In the genomic region with DNA sequence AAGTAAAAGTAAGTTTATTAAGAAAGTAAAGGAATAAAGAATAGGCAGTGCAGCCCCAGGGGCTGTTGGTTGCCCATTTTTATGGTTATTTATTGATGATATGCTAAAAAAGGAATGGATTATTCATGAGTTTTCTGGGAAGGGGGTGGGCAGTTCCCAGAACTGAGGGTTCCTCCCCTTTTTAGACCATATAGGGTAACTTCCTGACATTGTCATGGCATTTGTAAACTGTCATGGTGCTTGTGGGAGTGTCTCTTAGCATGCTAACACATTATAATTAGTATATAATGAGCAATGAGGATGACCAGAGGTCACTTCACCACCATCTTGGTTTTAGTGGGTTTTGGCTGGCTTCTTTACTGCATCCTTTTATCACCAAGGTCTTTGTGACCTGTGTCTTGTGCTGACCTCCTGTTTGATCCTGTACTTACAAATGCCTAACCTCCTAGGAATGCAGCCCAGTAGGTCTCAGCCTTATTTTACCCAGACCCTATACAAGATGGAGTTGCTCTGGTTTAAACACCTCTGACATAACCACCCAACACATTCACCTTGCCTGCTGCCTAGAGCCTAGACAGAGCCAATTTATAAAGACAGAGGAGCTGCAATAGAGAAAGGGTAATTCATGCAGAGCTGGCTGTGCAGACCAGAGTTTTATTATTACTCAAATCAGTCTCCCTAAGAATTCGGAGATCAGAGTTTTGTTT, we compare ENCODE assay signal across 31 cellular contexts. TPM values are rescaled to one million over a fixed set of nuclear protein-coding genes. Genes with fewer than 3 reads are reported as not detected.
DNase-seq lines count a peak whose midpoint lies in the region; ATAC-seq, FAIRE-seq and TF ChIP-seq lines count a peak whose summit lies in the region.
"Had no signal": no experiment of that assay in that cellular context is flagged by ENCODE, and none has a peak within 500 bp of the region (broad histone marks: within the 10 kb centered on the region; RNA-seq: fewer than 3 reads in every experiment).

No MANE protein-coding gene starts in this region.

- H4K20me1 ChIP-seq in astrocyte (ENCODE audit: insufficient read depth, low read length): no peaks in the 10 kb centered on the region

- H2AFZ ChIP-seq in astrocyte (ENCODE audit: low read depth, low read length): no peak overlapping the region
- no peak overlapping the region for H2AFZ ChIP-seq in mesenchymal stem cell (ENCODE audit: low read depth, low read length)

- H3K79me1 ChIP-seq in mesenchymal stem cell (replicated peaks; ENCODE audit: low read length, poor library complexity, severe bottlenecking): no peaks in the 10 kb centered on the region

- POLR2A ChIA-PET in MCF 10A (lab: Yijun Ruan, JAX): interaction anchor here (1.0 to 6.5 kb wide), 3 partner anchors 10 to 17 kb away, joined by 3 to 205 read pairs (median 125); a partner anchor contains a TSS

- CTCF ChIA-PET in MCF 10A (lab: Yijun Ruan, JAX): interaction anchor here (0.5 to 3.5 kb wide), 5 partner anchors 10 to 366 kb away, joined by 3 to 32 read pairs (median 6); a partner anchor contains a TSS

- no peak overlapping the region for H3K4me3 Mint-ChIP-seq in MCF 10A (ENCODE audit: unreplicated experiment)
- H3K4me3 Mint-ChIP-seq in astrocyte (ENCODE audit: unreplicated experiment): no peak overlapping the region
- H3K4me3 Mint-ChIP-seq: activated CD4-positive, alpha-beta T cell treated with anti-CD3 and anti-CD28 coated beads, Interleukin-2, amount 10 ng/mL, durations not matched to agents 7 days and 5 days; activated naive CD8-positive, alpha-beta T cell treated with anti-CD3 and anti-CD28 coated beads, Interleukin-2, amount 10 ng/mL, durations not matched to agents 7 days and 5 days; activated T-cell treated with anti-CD3 and anti-CD28 coated beads, Interleukin-2, amount 50 U/mL, for 24 hours; CD8-positive, alpha-beta T cell; dendritic cell treated with granulocyte-macrophage colony-stimulating factor and Interleukin-4, amounts not matched to agents 40 ng/mL and 50 ng/mL, for 4 days; endodermal cell; natural killer cell had no signal

- WGBS in mesenchymal stem cell: 75% methylated on average over 1 of the region's 1 CpG
- 49 to 52% methylated on average over 1 of the region's 1 CpG for WGBS in pancreas, 2 donors

- H3K4me1 Mint-ChIP-seq in MCF 10A (ENCODE audit: insufficient read depth, unreplicated experiment) (peaks cover 43% of the 10 kb centered on the region), astrocyte (ENCODE audit: low read depth, unreplicated experiment) (peaks cover 19% of the 10 kb centered on the region)
- H3K4me1 Mint-ChIP-seq: activated CD4-positive, alpha-beta T cell treated with anti-CD3 and anti-CD28 coated beads, Interleukin-2, amount 10 ng/mL, durations not matched to agents 7 days and 5 days; activated naive CD8-positive, alpha-beta T cell treated with anti-CD3 and anti-CD28 coated beads, Interleukin-2, amount 10 ng/mL, durations not matched to agents 7 days and 5 days; endodermal cell; natural killer cell had no signal

- no peak overlapping the region for H3K14ac ChIP-seq in mesenchymal stem cell (ENCODE audit: low read length in 2 of 2)

- H3K27ac Mint-ChIP-seq in MCF 10A (ENCODE audit: low read depth, unreplicated experiment) (peak overlapping the region; percentile 82), astrocyte (ENCODE audit: unreplicated experiment) (peak overlapping the region; percentile 0)
- H3K27ac Mint-ChIP-seq: activated CD4-positive, alpha-beta T cell treated with anti-CD3 and anti-CD28 coated beads, Interleukin-2, amount 10 ng/mL, durations not matched to agents 7 days and 5 days; activated naive CD8-positive, alpha-beta T cell treated with anti-CD3 and anti-CD28 coated beads, Interleukin-2, amount 10 ng/mL, durations not matched to agents 7 days and 5 days; activated T-cell treated with anti-CD3 and anti-CD28 coated beads, Interleukin-2, amount 50 U/mL, for 24 hours; CD8-positive, alpha-beta T cell; dendritic cell treated with granulocyte-macrophage colony-stimulating factor and Interleukin-4, amounts not matched to agents 40 ng/mL and 50 ng/mL, for 4 days; endodermal cell; natural killer cell had no signal

- H3K18ac ChIP-seq in mesenchymal stem cell (ENCODE audit: low read depth in 1 of 2, low read length in 2 of 2): no peak overlapping the region

- no peak for ATAC-seq in pancreas
- ATAC-seq in HG03571 (IDR thresholded peaks at IDR 0.05; ENCODE audit: unreplicated experiment): no peak
- ATAC-seq: CD8-positive, alpha-beta T cell; gastrocnemius medialis; lower lobe of right lung; natural killer cell had no signal

- no peak overlapping the region for H3K23ac ChIP-seq in mesenchymal stem cell (ENCODE audit: low read length in 2 of 2)

- H3K4me1 ChIP-seq in breast epithelium (no peaks in the 10 kb centered on the region), astrocyte (ENCODE audit: insufficient read depth, low read length) (peaks cover 21% of the 10 kb centered on the region), mesenchymal stem cell (ENCODE audit: control insufficient read depth, insufficient read depth, low read depth, low read length) (no peaks in the 10 kb centered on the region), pancreas (no peaks in the 10 kb centered on the region)
- H3K4me1 ChIP-seq: gastrocnemius medialis, lower lobe of right lung, SJCRH30 had no signal

- no peak overlapping the region for H2BK5ac ChIP-seq in mesenchymal stem cell (ENCODE audit: low read depth, low read length, poor library complexity, severe bottlenecking)

- H3K36me3 Mint-ChIP-seq in MCF 10A (ENCODE audit: insufficient read depth, unreplicated experiment) (no peaks in the 10 kb centered on the region), astrocyte (ENCODE audit: low read depth, unreplicated experiment) (no peaks in the 10 kb centered on the region)
- H3K36me3 Mint-ChIP-seq: CD8-positive, alpha-beta T cell; natural killer cell had no signal

- no peaks in the 10 kb centered on the region for H3K27me3 Mint-ChIP-seq in MCF 10A (ENCODE audit: insufficient read depth, unreplicated experiment)
- no peaks in the 10 kb centered on the region for H3K27me3 Mint-ChIP-seq in astrocyte (ENCODE audit: low read depth, unreplicated experiment)

- DNase-seq in MCF 10A (ENCODE audit: unreplicated experiment) (no peak), breast epithelium (ENCODE audit: low spot score in 2 of 2) (no peak), astrocyte (ENCODE audit: low read depth) (no peak), mesenchymal stem cell (no peak), pancreas (no peak), activated gamma-delta T cell (lab: John Stamatoyannopoulos, UW) (no peak)
- no peak for DNase-seq in activated CD4-positive, alpha-beta T cell treated with anti-CD3 and anti-CD28 coated beads for 1 hour
- DNase-seq: 8988T; activated CD4-positive, alpha-beta T cell treated with anti-CD3 and anti-CD28 coated beads, Interleukin-2, amount 10 ng/mL, durations not matched to agents 7 days and 5 days; activated effector memory CD4-positive, alpha-beta T cell treated with anti-CD3 and anti-CD28 coated beads, Interleukin-2, amount 50 U/mL, for 16 hours; activated naive CD8-positive, alpha-beta T cell treated with anti-CD3 and anti-CD28 coated beads, Interleukin-2, amount 10 ng/mL, durations not matched to agents 7 days and 5 days; activated T-cell treated with anti-CD3 and anti-CD28 coated beads, Interleukin-2, amount 50 U/mL, for 24 hours; aorta; CD8-positive, alpha-beta T cell; central memory CD4-positive, alpha-beta T cell; esophagus squamous epithelium; gastrocnemius medialis; Kasumi-1; lower lobe of right lung; natural killer cell; NCI-H1436 treated with DMSO at 0.1 percent for 48 hours; NCI-H446; NCI-H774; nucleus accumbens; SJCRH30; stimulated activated CD4-positive, alpha-beta T cell treated with anti-CD3 and anti-CD28 coated beads, Interleukin-15, amount 100 ng/mL, for 24 hours; stimulated activated CD4-positive, alpha-beta T cell treated with anti-CD3 and anti-CD28 coated beads, Interleukin-4, amount 100 ng/mL, for 4 hours; tibial artery had no signal

- FAIRE-seq in astrocyte (lab: Jason Lieb, UNC) (no peak), pancreas (lab: Jason Lieb, UNC) (no peak)

- H3K36me3 ChIP-seq in breast epithelium (no peaks in the 10 kb centered on the region), astrocyte (ENCODE audit: insufficient read depth, low read length) (no peaks in the 10 kb centered on the region), mesenchymal stem cell (ENCODE audit: control insufficient read depth in 1 of 2, insufficient read depth in 2 of 2, low read depth in 1 of 2, low read length in 2 of 2) (no peaks in the 10 kb centered on the region), pancreas (no peaks in the 10 kb centered on the region)
- H3K36me3 ChIP-seq: esophagus squamous epithelium, gastrocnemius medialis, lower lobe of right lung, SJCRH30, tibial artery had no signal

- H2BK15ac ChIP-seq in mesenchymal stem cell (ENCODE audit: low read depth, poor library complexity, severe bottlenecking): no peak overlapping the region

- H3K4ac ChIP-seq in mesenchymal stem cell (ENCODE audit: low read depth in 1 of 2, low read length in 2 of 2): no peak overlapping the region

- H3K79me2 ChIP-seq in astrocyte (ENCODE audit: insufficient read depth, low read length): no peaks in the 10 kb centered on the region

- H3K4me3 ChIP-seq in breast epithelium: no peak overlapping the region
- no peak overlapping the region for H3K4me3 ChIP-seq in astrocyte (ENCODE audit: insufficient read depth, low read depth, low read length)
- no peak overlapping the region for H3K4me3 ChIP-seq in mesenchymal stem cell (ENCODE audit: insufficient read depth in 1 of 2, low read depth in 1 of 2, low read length in 2 of 2)
- H3K4me3 ChIP-seq in pancreas: no peak overlapping the region
- H3K4me3 ChIP-seq: esophagus squamous epithelium, gastrocnemius medialis, lower lobe of right lung, SJCRH30, tibial artery had no signal

- no peak for TF ChIP-seq POLR2A in breast epithelium (IDR thresholded peaks at IDR 0.05)

- intact Hi-C loops in MCF 10A (cut with micrococcal nuclease): no loop called here
- intact Hi-C loops in breast epithelium (cut with DNase I; ENCODE audit: low total_unique reads): no loop called here
- intact Hi-C loops in pancreas (cut with DNase I): no loop called here

- H3K27me3 ChIP-seq in breast epithelium (no peaks in the 10 kb centered on the region), astrocyte (ENCODE audit: insufficient read depth, low read length) (no peaks in the 10 kb centered on the region), mesenchymal stem cell (ENCODE audit: control insufficient read depth in 1 of 2, insufficient read depth in 1 of 2, low read length in 2 of 2) (no peaks in the 10 kb centered on the region), pancreas (no peaks in the 10 kb centered on the region)
- H3K27me3 ChIP-seq: esophagus squamous epithelium, SJCRH30, tibial artery had no signal

- no peak overlapping the region for H4K91ac ChIP-seq in mesenchymal stem cell (ENCODE audit: low read length)

- H3K27ac ChIP-seq in breast epithelium (no peak overlapping the region), astrocyte (ENCODE audit: low read depth, low read length) (peak overlapping the region; percentile 22), mesenchymal stem cell (ENCODE audit: low read length, poor library complexity, severe bottlenecking) (no peak overlapping the region), pancreas (no peak overlapping the region)
- H3K27ac ChIP-seq: esophagus squamous epithelium, gastrocnemius medialis, lower lobe of right lung, SJCRH30 had no signal

- H3K9me3 ChIP-seq in breast epithelium (no peaks in the 10 kb centered on the region), astrocyte (ENCODE audit: insufficient read depth, low read depth, low read length) (no peaks in the 10 kb centered on the region), mesenchymal stem cell (ENCODE audit: control insufficient read depth, low read length) (peaks cover 5% of the 10 kb centered on the region), pancreas (no peaks in the 10 kb centered on the region)
- H3K9me3 ChIP-seq: esophagus squamous epithelium, gastrocnemius medialis, lower lobe of right lung, SJCRH30, tibial artery had no signal

- BruUV-seq in MCF 10A (replicated peaks; lab: Mats Ljungman, UMichigan): TSS peak; percentile 92

- no peak overlapping the region for H3K9ac ChIP-seq in astrocyte (ENCODE audit: low read length)
- H3K9ac ChIP-seq in mesenchymal stem cell (ENCODE audit: low read length): peak overlapping the region; percentile 26

- TF ChIP-seq CTCF in MCF 10A (IDR thresholded peaks at IDR 0.05; ENCODE audit: unreplicated experiment) (no peak), breast epithelium (IDR thresholded peaks at IDR 0.05) (no peak), astrocyte (IDR thresholded peaks at IDR 0.05; ENCODE audit: insufficient read depth, low read depth, low read length) (no peak), pancreas (IDR thresholded peaks at IDR 0.05) (no peak)

- H3K9me3 Mint-ChIP-seq in MCF 10A (ENCODE audit: unreplicated experiment) (peaks cover 9% of the 10 kb centered on the region), astrocyte (ENCODE audit: unreplicated experiment) (no peaks in the 10 kb centered on the region)
- H3K9me3 Mint-ChIP-seq: CD8-positive, alpha-beta T cell; dendritic cell treated with granulocyte-macrophage colony-stimulating factor and Interleukin-4, amounts not matched to agents 40 ng/mL and 50 ng/mL, for 4 days; natural killer cell had no signal

- no peak overlapping the region for H4K8ac ChIP-seq in mesenchymal stem cell (ENCODE audit: low read length)

- no peak overlapping the region for H2BK120ac ChIP-seq in mesenchymal stem cell (ENCODE audit: low read depth, low read length)

- peak overlapping the region; percentile 43 for H3K4me2 ChIP-seq in astrocyte (ENCODE audit: low read length)
- no peak overlapping the region for H3K4me2 ChIP-seq in mesenchymal stem cell (ENCODE audit: low read length, poor library complexity, severe bottlenecking)

- no peak overlapping the region for H2BK12ac ChIP-seq in mesenchymal stem cell (ENCODE audit: low read length in 2 of 2)

- no peak overlapping the region for H2AK5ac ChIP-seq in mesenchymal stem cell (ENCODE audit: low read length, severe bottlenecking)

RNA-seq across cellular contexts. Expression of a gene that starts 10.9 kb away (rescaled TPM):
- total RNA-seq in MCF 10A (2022) (54.0 and 64.4 TPM in 2 replicates), breast epithelium (10 to 100 TPM; 19.5 to 27.8 (median 21.6) TPM), astrocyte (20.1 and 22.3 TPM in 2 replicates), pancreas (10 to 100 TPM; 12.7 to 20.0 (median 16.4) TPM)
- 3.9 TPM for polyA plus RNA-seq in mesenchymal stem cell (2013, experiment 1 of 2)
- 4.5 TPM for polyA plus RNA-seq in mesenchymal stem cell (2013, experiment 2 of 2)
- 1 to 10 TPM; 3.8 to 4.1 TPM for polyA plus RNA-seq in pancreas
